9 cellular contexts compared by ENCODE assay signal in the genomic region with DNA sequence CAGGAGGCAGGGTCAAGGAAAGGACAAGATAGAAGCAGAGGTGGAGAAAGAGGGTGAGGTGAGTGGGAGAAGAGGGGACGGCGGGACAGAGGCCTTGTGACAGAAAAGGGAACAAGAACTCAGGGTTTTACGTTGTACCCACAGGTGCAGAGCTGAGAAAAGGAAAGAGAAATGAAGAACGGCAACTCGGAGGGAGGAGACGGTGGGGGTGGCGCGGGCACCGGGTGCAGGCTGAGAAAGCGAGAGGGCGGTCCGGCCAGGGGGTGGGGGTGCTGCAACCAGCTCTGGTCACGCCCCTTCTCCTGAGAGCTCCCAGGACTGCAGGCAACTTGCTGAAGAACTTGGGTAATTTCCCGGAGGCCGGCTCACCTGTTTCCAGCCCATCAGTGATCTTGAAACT.
A peak's percentile ranks its signal among the peaks of the same experiment; 100 is the strongest.
DNase-seq lines count a peak whose midpoint lies in the region; ATAC-seq, FAIRE-seq and TF ChIP-seq lines count a peak whose summit lies in the region.
"Had no signal": no experiment of that assay in that cellular context is flagged by ENCODE, and none has a peak within 500 bp of the region (broad histone marks: within the 10 kb centered on the region; RNA-seq: fewer than 3 reads in every experiment).

No MANE protein-coding gene starts in this region.

- no peak overlapping the region for H3K27ac Mint-ChIP-seq in progenitor cell of endocrine pancreas

- H3K27me3 ChIP-seq in bronchial epithelial cell (ENCODE audit: control insufficient read depth, insufficient read depth, low read length): no peaks in the 10 kb centered on the region

- no peak for FAIRE-seq in bronchial epithelial cell (lab: Jason Lieb, UNC)
- FAIRE-seq: islet of Langerhans had no signal

- no peak overlapping the region for H3K4me3 ChIP-seq in bronchial epithelial cell (ENCODE audit: low read depth, low read length)

- DNase-seq in T-helper 22 cell (ENCODE audit: low read depth) (peak; percentile 39), bronchial epithelial cell (ENCODE audit: low read depth) (peak; percentile 51), progenitor cell of endocrine pancreas (ENCODE audit: low spot score, unreplicated experiment) (no peak), dedifferentiated amniotic fluid mesenchymal stem cell (ENCODE audit: extremely low spot score) (no peak), ecto neural progenitor cell (ENCODE audit: low spot score) (no peak), pons (ENCODE audit: low spot score) (no peak)

- peaks cover 18% of the 10 kb centered on the region for H3K4me1 Mint-ChIP-seq in progenitor cell of endocrine pancreas (ENCODE audit: low read depth)

- no peaks in the 10 kb centered on the region for H3K36me3 ChIP-seq in bronchial epithelial cell (ENCODE audit: control insufficient read depth, insufficient read depth, low read length)

- peaks cover 4% of the 10 kb centered on the region for H3K27me3 Mint-ChIP-seq in progenitor cell of endocrine pancreas

- H3K36me3 Mint-ChIP-seq in progenitor cell of endocrine pancreas (ENCODE audit: insufficient read depth): no peaks in the 10 kb centered on the region

- no peak for TF ChIP-seq CTCF in bronchial epithelial cell (IDR thresholded peaks at IDR 0.05; ENCODE audit: insufficient read depth, low read length, severe bottlenecking)
- TF ChIP-seq CTCF in progenitor cell of endocrine pancreas (IDR thresholded peaks at IDR 0.05; ENCODE audit: unreplicated experiment): no peak

- peak; percentile 71 for ATAC-seq in GM18520 (IDR thresholded peaks at IDR 0.05; ENCODE audit: unreplicated experiment)
- peak; percentile 93 for ATAC-seq in HG02943 (IDR thresholded peaks at IDR 0.05; ENCODE audit: low read depth, unreplicated experiment)

- H3K9me3 Mint-ChIP-seq in progenitor cell of endocrine pancreas (ENCODE audit: low read depth): no peaks in the 10 kb centered on the region

- peak overlapping the region; percentile 7 for H3K4me3 Mint-ChIP-seq in progenitor cell of endocrine pancreas (ENCODE audit: low read depth)

Comparison
In these comparisons a context has a peak if more than half of its experiments do, and no peak if none do; other contexts are left out.
1. DNase-seq: peak in T-helper 22 cell (single experiment) and bronchial epithelial cell (single experiment); none in progenitor cell of endocrine pancreas (single experiment), dedifferentiated amniotic fluid mesenchymal stem cell (single experiment), ecto neural progenitor cell (single experiment) and pons (single experiment).